Comparison of ENCODE assay signal across 21 cellular contexts in genomic region chr2:198825534-198825933, GRCh38.
DNase-seq lines count a peak whose midpoint lies in the region; ATAC-seq, FAIRE-seq and TF ChIP-seq lines count a peak whose summit lies in the region.
"Had no signal": no experiment of that assay in that cellular context is flagged by ENCODE, and none has a peak within 500 bp of the region (broad histone marks: within the 10 kb centered on the region; RNA-seq: fewer than 3 reads in every experiment).

No MANE protein-coding gene starts in this region.

- H3K23ac ChIP-seq in IMR-90 (ENCODE audit: low read depth, low read length) = no peak overlapping the region

- H2BK20ac ChIP-seq in IMR-90 (ENCODE audit: low read depth, low read length) = no peak overlapping the region

- H3K9me3 ChIP-seq in A549 (no peaks in the 10 kb centered on the region), IMR-90 (ENCODE audit: control insufficient read depth, insufficient read depth, low read length) (no peaks in the 10 kb centered on the region), K562 (replicated peaks; ENCODE audit: control insufficient read depth, insufficient read depth, low read depth, low read length) (no peaks in the 10 kb centered on the region)
- H3K9me3 ChIP-seq: Caco-2 had no signal

- intact Hi-C loops in IMR-90 (cut with micrococcal nuclease) = no loop called here
- intact Hi-C loops in K562 (cut with micrococcal nuclease) = no loop called here

- no peaks in the 10 kb centered on the region for H3K79me1 ChIP-seq in IMR-90 (ENCODE audit: low read depth in 1 of 2, low read length in 2 of 2)

- H3K18ac ChIP-seq in IMR-90 (ENCODE audit: low read depth, low read length) = no peak overlapping the region

- no peak overlapping the region for H2BK5ac ChIP-seq in IMR-90 (ENCODE audit: low read depth, low read length, poor library complexity, severe bottlenecking)

- H4K20me1 ChIP-seq in IMR-90 (ENCODE audit: insufficient read depth, low read length) (no peaks in the 10 kb centered on the region), K562 (replicated peaks; ENCODE audit: control insufficient read depth, insufficient read depth, low read length) (no peaks in the 10 kb centered on the region)
- H4K20me1 ChIP-seq: BLaER1 treated with 17β-estradiol and CSF1 and Interleukin-3, amounts not matched to agents 10 nM and 100 nM had no signal

- in situ Hi-C loops in IMR-90 (cut with MboI; ENCODE audit: low sequenced_read_pairs) (no loop called here), K562 (cut with MboI) (no loop called here)

- CTCF ChIA-PET in A549 (lab: Yijun Ruan, JAX) = no interaction called here
- CTCF ChIA-PET in IMR-90 (lab: Yijun Ruan, JAX) = interaction anchor here (0.6 kb wide), 1 partner anchor 491 kb away, joined by 3 read pairs; no protein-coding TSS in a partner anchor
- CTCF ChIA-PET in K562 (lab: Yijun Ruan, JAX; ENCODE audit: low intra/inter-chr PET ratio) = no interaction called here

- no peak overlapping the region for H3K14ac ChIP-seq in IMR-90 (replicated peaks; ENCODE audit: low read depth, low read length)

- H3K4ac ChIP-seq in IMR-90 (ENCODE audit: low read depth, low read length) = no peak overlapping the region

- DNase-seq in A549 (ENCODE audit: low read depth in 1 of 2, low spot score in 1 of 2) (no peak), IMR-90 (no peak), K562 (ENCODE audit: extremely low read depth in 1 of 4, low spot score in 3 of 4) (no peak), NCI-H187 (lab: John Stamatoyannopoulos, UW) (no peak), NOMO-1 (lab: John Stamatoyannopoulos, UW; ENCODE audit: unreplicated experiment in 2 of 2) (no peak), T-helper 2 cell (no peak)
- DNase-seq: 8988T; AML-193; Caco-2; Calu3; CD4-positive, alpha-beta T cell; CD8-positive, alpha-beta T cell; DMS79 treated with DMSO at 0.1 percent for 48 hours; GF-D8 had no signal

- H3K9me1 ChIP-seq in IMR-90 (ENCODE audit: insufficient read depth, low read length) (no peaks in the 10 kb centered on the region), K562 (ENCODE audit: control insufficient read depth, insufficient read depth, low read length) (no peaks in the 10 kb centered on the region)

- H2BK15ac ChIP-seq in IMR-90 (ENCODE audit: low read depth, low read length) = no peak overlapping the region

- H4K5ac ChIP-seq in IMR-90 (ENCODE audit: low read depth, low read length) = no peak overlapping the region

- no peak overlapping the region for H3K9ac ChIP-seq in IMR-90 (ENCODE audit: low read depth, low read length)
- no peak overlapping the region for H3K9ac ChIP-seq in K562 (ENCODE audit: insufficient read depth in 1 of 2, low read depth in 2 of 2, low read length in 2 of 2)
- H3K9ac ChIP-seq: BLaER1 treated with 17β-estradiol and CSF1 and Interleukin-3, amounts not matched to agents 10 nM and 100 nM had no signal

- no peak overlapping the region for H3K4me3 ChIP-seq in A549
- no peak overlapping the region for H3K4me3 ChIP-seq in IMR-90 (ENCODE audit: insufficient read depth, low read depth, low read length)
- H3K4me3 ChIP-seq in K562 = no peak overlapping the region
- H3K4me3 ChIP-seq: BLaER1 treated with 17β-estradiol and CSF1 and Interleukin-3, amounts not matched to agents 10 nM and 100 nM had no signal

- TF ChIP-seq CTCF in A549 (IDR thresholded peaks at IDR 0.05) (no peak), IMR-90 (conservative IDR thresholded peaks at IDR 0.05; ENCODE audit: low read depth, low read length) (no peak), K562 (IDR thresholded peaks at IDR 0.05 in 2 of 3, conservative IDR thresholded peaks at IDR 0.05 in 1 of 3; ENCODE audit: insufficient read depth in 2 of 3, low read depth in 1 of 3, low read length in 3 of 3) (no peak)

- POLR2A ChIA-PET in A549 (lab: Yijun Ruan, JAX) (no interaction called here), IMR-90 (lab: Charles Lee; ENCODE audit: unreplicated experiment) (no interaction called here), K562 (lab: Yijun Ruan, JAX) (no interaction called here)

- no peaks in the 10 kb centered on the region for H3K27me3 ChIP-seq in IMR-90 (ENCODE audit: control insufficient read depth, insufficient read depth, low read length)
- H3K27me3 ChIP-seq in K562 (ENCODE audit: control insufficient read depth in 2 of 2, insufficient read depth in 2 of 2, low read length in 2 of 2) = no peaks in the 10 kb centered on the region
- H3K27me3 ChIP-seq: BLaER1 treated with 17β-estradiol and CSF1 and Interleukin-3, amounts not matched to agents 10 nM and 100 nM had no signal

- H3K4me2 ChIP-seq in A549 = no peak overlapping the region
- H3K4me2 ChIP-seq in IMR-90 (ENCODE audit: low read depth, low read length) = no peak overlapping the region
- no peak overlapping the region for H3K4me2 ChIP-seq in K562 (ENCODE audit: insufficient read depth, low read length)
- H3K4me2 ChIP-seq: BLaER1 treated with 17β-estradiol and CSF1 and Interleukin-3, amounts not matched to agents 10 nM and 100 nM had no signal

- H3K36me3 ChIP-seq in IMR-90 (ENCODE audit: control insufficient read depth, insufficient read depth, low read length) (no peaks in the 10 kb centered on the region), K562 (ENCODE audit: control insufficient read depth, insufficient read depth, low read length) (no peaks in the 10 kb centered on the region)
- H3K36me3 ChIP-seq: BLaER1 treated with 17β-estradiol and CSF1 and Interleukin-3, amounts not matched to agents 10 nM and 100 nM had no signal

- FAIRE-seq in A549 (lab: Jason Lieb, UNC) (no peak), K562 (lab: Jason Lieb, UNC) (no peak)
- FAIRE-seq: A204.1, D721Med, G401.6, GM12891, GM19239 had no signal

- H2AK5ac ChIP-seq in IMR-90 (ENCODE audit: low read depth, low read length) = no peak overlapping the region

- H2AK9ac ChIP-seq in IMR-90 (replicated peaks; ENCODE audit: low read depth, low read length, poor library complexity) = no peak overlapping the region

- no peak for TF ChIP-seq POLR2A in A549 (IDR thresholded peaks at IDR 0.05; ENCODE audit: low read length)
- TF ChIP-seq POLR2A in IMR-90 (IDR thresholded peaks at IDR 0.05; ENCODE audit: low read depth, low read length) = no peak
- no peak for TF ChIP-seq POLR2A in K562 (conservative IDR thresholded peaks at IDR 0.05)

- H3K27ac ChIP-seq in A549 (no peak overlapping the region), IMR-90 (ENCODE audit: insufficient read depth, low read length) (no peak overlapping the region), K562 (ENCODE audit: extremely low read depth, low read depth, low read length) (no peak overlapping the region)
- H3K27ac ChIP-seq: BLaER1 treated with 17β-estradiol and CSF1 and Interleukin-3, amounts not matched to agents 10 nM and 100 nM; C4-2B had no signal

- BruUV-seq in IMR-90 (replicated peaks; lab: Mats Ljungman, UMichigan) (no TSS peak), K562 (replicated peaks; lab: Mats Ljungman, UMichigan) (no TSS peak)

- H4K91ac ChIP-seq in IMR-90 (ENCODE audit: insufficient read depth, low read depth, low read length) = no peak overlapping the region

- ATAC-seq in A549 = no peak
- ATAC-seq in IMR-90 (ENCODE audit: low read depth) = no peak
- ATAC-seq in K562 = no peak
- ATAC-seq: CD8-positive, alpha-beta T cell had no signal

- no peak overlapping the region for H3K56ac ChIP-seq in IMR-90 (ENCODE audit: extremely low read depth, insufficient read depth, low read length)

- dilution Hi-C loops in IMR-90 (cut with HindIII; ENCODE audit: low sequenced_read_pairs, unreplicated experiment) = no loop called here

- H4K8ac ChIP-seq in IMR-90 (ENCODE audit: low read depth in 2 of 2, low read length in 2 of 2) = no peak overlapping the region

- H2AFZ ChIP-seq in IMR-90 (replicated peaks; ENCODE audit: low read length, poor library complexity) (no peak overlapping the region), K562 (ENCODE audit: low read depth, low read length) (no peak overlapping the region)

- no peaks in the 10 kb centered on the region for H3K79me2 ChIP-seq in K562 (ENCODE audit: control insufficient read depth, insufficient read depth, low read length)

- TF ChIP-seq RAD21 in A549 (conservative IDR thresholded peaks at IDR 0.05 in 1 of 2, IDR thresholded peaks at IDR 0.05 in 1 of 2) (no peak), IMR-90 (IDR thresholded peaks at IDR 0.05; ENCODE audit: low read length) (no peak), K562 (CRISPR knock-in tag; conservative IDR thresholded peaks at IDR 0.05 in 1 of 2, IDR thresholded peaks at IDR 0.05 in 1 of 2) (no peak)

- TF ChIP-seq EP300 in A549 (IDR thresholded peaks at IDR 0.05) = no peak
- TF ChIP-seq EP300 in K562 (IDR thresholded peaks at IDR 0.05; ENCODE audit: low read length) = no peak

- H2BK120ac ChIP-seq in IMR-90 (ENCODE audit: low read depth, low read length) = no peak overlapping the region

- H3K4me1 ChIP-seq in A549 (no peaks in the 10 kb centered on the region), IMR-90 (ENCODE audit: control insufficient read depth, insufficient read depth, low read length) (no peaks in the 10 kb centered on the region), K562 (replicated peaks in 1 of 2; ENCODE audit: control insufficient read depth in 2 of 2, insufficient read depth in 2 of 2, low read length in 2 of 2) (no peaks in the 10 kb centered on the region)
- H3K4me1 ChIP-seq: BLaER1 treated with 17β-estradiol and CSF1 and Interleukin-3, amounts not matched to agents 10 nM and 100 nM; Caco-2 had no signal

TF ChIP-seq in IMR-90, 13 proteins besides CTCF, POLR2A, EP300 and RAD21:
- peak; percentile 84 for TF ChIP-seq MAFK (IDR thresholded peaks at IDR 0.05; ENCODE audit: low read depth, low read length)
- TF ChIP-seq RFX5 (IDR thresholded peaks at IDR 0.05; ENCODE audit: low read depth, low read length) = no peak

TF ChIP-seq in K562, 482 proteins besides CTCF, POLR2A, EP300 and RAD21 (continues in another document):
- TF ChIP-seq MTF1 (CRISPR knock-in tag; IDR thresholded peaks at IDR 0.05; ENCODE audit: borderline replicate concordance) (no peak), MCM2 (IDR thresholded peaks at IDR 0.05; ENCODE audit: low read depth) (no peak), ZNF316 (IDR thresholded peaks at IDR 0.05) (peak; percentile 16; the same call in 1 of the 2 replicates), ZFP1 (CRISPR knock-in tag; IDR thresholded peaks at IDR 0.05) (no peak), TRIM24 (IDR thresholded peaks at IDR 0.05) (no peak), MAFK (IDR thresholded peaks at IDR 0.05; ENCODE audit: low read length) (peak; percentile 23; the same call in 1 of the 2 replicates), RHOXF2B (CRISPR knock-in tag; conservative IDR thresholded peaks at IDR 0.05) (no peak), C11orf30 (IDR thresholded peaks at IDR 0.05; ENCODE audit: low read depth) (peak; percentile 27; the same call in 1 of the 2 replicates)

Comparison
In these comparisons a context has a peak if more than half of its experiments do, and no peak if none do; other contexts are left out.
1. Of the 35 proteins assayed by ChIP-seq in both K562 and A549: peak only in K562: none; only in A549: none; in both: MAFK; in neither: 34.